ENCODE assay signal across 1 cellular context in genomic region chr2:174246944-174247381, GRCh38.
TF ChIP-seq lines count a peak whose summit lies in the region.

No MANE protein-coding gene starts in this region.

TF ChIP-seq in HepG2, 621 proteins besides CTCF, POLR2A, EP300 and RAD21 (continued from another document and continues in another):
- no peak for TF ChIP-seq ZBTB1 (CRISPR knock-in tag; IDR thresholded peaks at IDR 0.05; ENCODE audit: borderline replicate concordance)
- TF ChIP-seq ZSCAN9 (CRISPR knock-in tag; IDR thresholded peaks at IDR 0.05; ENCODE audit: borderline replicate concordance), result 0 out of 2 replicates have a peak, but pooled peaks have one; percentile 23
- no peak for TF ChIP-seq FOSL2 (CRISPR knock-in tag; IDR thresholded peaks at IDR 0.05)
- no peak for TF ChIP-seq ZFP1 (CRISPR knock-in tag; IDR thresholded peaks at IDR 0.05)
- TF ChIP-seq PRDM15 (CRISPR knock-in tag; IDR thresholded peaks at IDR 0.05), result no peak
- TF ChIP-seq ZNF570 (CRISPR knock-in tag; IDR thresholded peaks at IDR 0.05; ENCODE audit: borderline replicate concordance), result no peak
- TF ChIP-seq SPEN (CRISPR knock-in tag; IDR thresholded peaks at IDR 0.05; ENCODE audit: low read depth), result 0 out of 2 replicates have a peak, but pooled peaks have one; percentile 24
- 0 out of 2 replicates have a peak, but pooled peaks have one; percentile 36 for TF ChIP-seq MEIS2 (CRISPR knock-in tag; IDR thresholded peaks at IDR 0.05)
- no peak for TF ChIP-seq ZNF17 (CRISPR knock-in tag; IDR thresholded peaks at IDR 0.05)
- peak; percentile 52; the same call in 1 of the 2 replicates for TF ChIP-seq KAT7 (CRISPR knock-in tag; IDR thresholded peaks at IDR 0.05; ENCODE audit: borderline replicate concordance)
- TF ChIP-seq ZNF770 (CRISPR knock-in tag; IDR thresholded peaks at IDR 0.05), result 0 out of 2 replicates have a peak, but pooled peaks have one; percentile 82
- no peak for TF ChIP-seq NFRKB (IDR thresholded peaks at IDR 0.05)
- peak; percentile 94 for TF ChIP-seq HOXD1 (CRISPR knock-in tag; IDR thresholded peaks at IDR 0.05)
- no peak for TF ChIP-seq SOX13 (IDR thresholded peaks at IDR 0.05)
- peak in 1 of 2 experiments; percentile 31; a peak in 1 of 4 replicates for TF ChIP-seq SOX13 (CRISPR knock-in tag; conservative IDR thresholded peaks at IDR 0.05 in 1 of 2, IDR thresholded peaks at IDR 0.05 in 1 of 2)
- 0 out of 2 replicates have a peak, but pooled peaks have one; percentile 35 for TF ChIP-seq SIX4 (CRISPR knock-in tag; IDR thresholded peaks at IDR 0.05)
- 0 out of 2 replicates have a peak, but pooled peaks have one; percentile 26 for TF ChIP-seq ZNF230 (CRISPR knock-in tag; IDR thresholded peaks at IDR 0.05)
- TF ChIP-seq HMGXB4 (CRISPR knock-in tag; IDR thresholded peaks at IDR 0.05; ENCODE audit: borderline replicate concordance in 1 of 2, low read depth in 1 of 2), result no peak; a peak in 1 of 4 replicates
- TF ChIP-seq GZF1 (CRISPR knock-in tag; IDR thresholded peaks at IDR 0.05), result no peak
- peak; percentile 65 for TF ChIP-seq ZFY (CRISPR knock-in tag; IDR thresholded peaks at IDR 0.05)
- TF ChIP-seq KMT2B (CRISPR knock-in tag; IDR thresholded peaks at IDR 0.05), result no peak
- peak; percentile 43; the same call in 1 of the 2 replicates for TF ChIP-seq ZNF609 (CRISPR knock-in tag; IDR thresholded peaks at IDR 0.05; ENCODE audit: borderline replicate concordance)
- no peak for TF ChIP-seq MATR3 (CRISPR knock-in tag; IDR thresholded peaks at IDR 0.05)
- no peak for TF ChIP-seq ZNF251 (CRISPR knock-in tag; IDR thresholded peaks at IDR 0.05)
- TF ChIP-seq MBD4 (IDR thresholded peaks at IDR 0.05; ENCODE audit: borderline replicate concordance, low read length), result no peak
- TF ChIP-seq ZBED4 (CRISPR knock-in tag; IDR thresholded peaks at IDR 0.05; ENCODE audit: borderline replicate concordance), result peak; percentile 72; the same call in 1 of the 2 replicates
- TF ChIP-seq SAP130 (CRISPR knock-in tag; IDR thresholded peaks at IDR 0.05; ENCODE audit: low read depth), result peak; percentile 53
- TF ChIP-seq NR2F1 (CRISPR knock-in tag; IDR thresholded peaks at IDR 0.05), result peak in 1 of 2 experiments; percentile 17; a peak in 1 of 4 replicates
- no peak for TF ChIP-seq ZMYM4 (CRISPR knock-in tag; IDR thresholded peaks at IDR 0.05)
- TF ChIP-seq ZFX (CRISPR knock-in tag; IDR thresholded peaks at IDR 0.05; ENCODE audit: low read depth), result peak; percentile 70
- TF ChIP-seq ARID4A (CRISPR knock-in tag; IDR thresholded peaks at IDR 0.05; ENCODE audit: borderline replicate concordance), result peak; percentile 33; the same call in 1 of the 2 replicates
- TF ChIP-seq KMT2A (CRISPR knock-in tag; IDR thresholded peaks at IDR 0.05), result peak; percentile 66
- peak; percentile 90 for TF ChIP-seq ONECUT2 (CRISPR knock-in tag; IDR thresholded peaks at IDR 0.05)
- TF ChIP-seq ZNF331 (CRISPR knock-in tag; IDR thresholded peaks at IDR 0.05), result 0 out of 2 replicates have a peak, but pooled peaks have one; percentile 13
- peak; percentile 30; the same call in 1 of the 2 replicates for TF ChIP-seq KDM2A (CRISPR knock-in tag; IDR thresholded peaks at IDR 0.05; ENCODE audit: borderline replicate concordance, low read depth)
